In genomic region chr6:75306074-75306473, GRCh38 we compare ENCODE assay signal across 18 cellular contexts. TPM values are rescaled to one million over a fixed set of nuclear protein-coding genes. Genes with fewer than 3 reads are reported as not detected.
A peak's percentile ranks its signal among the peaks of the same experiment; 100 is the strongest.
DNase-seq lines count a peak whose midpoint lies in the region; ATAC-seq and TF ChIP-seq lines count a peak whose summit lies in the region.
"Had no signal": no experiment of that assay in that cellular context is flagged by ENCODE, and none has a peak within 500 bp of the region (broad histone marks: within the 10 kb centered on the region; RNA-seq: fewer than 3 reads in every experiment).

No MANE protein-coding gene starts in this region.

- no peaks in the 10 kb centered on the region for H3K9me3 Mint-ChIP-seq in CD4-positive, alpha-beta T cell
- H3K9me3 Mint-ChIP-seq in chondrocyte (ENCODE audit: low read depth) (no peaks in the 10 kb centered on the region), endothelial cell (ENCODE audit: unreplicated experiment) (no peaks in the 10 kb centered on the region)
- H3K9me3 Mint-ChIP-seq: CD8-positive, alpha-beta memory T cell; HFFc6 had no signal

- CTCF ChIA-PET in CD4-positive, alpha-beta T cell (lab: Charles Lee), result interaction anchor here (1.7 kb wide), 1 partner anchor 9 kb away, joined by 3 read pairs; no protein-coding TSS in a partner anchor

- POLR2A ChIA-PET in CD4-positive, alpha-beta T cell (lab: Charles Lee), result no interaction called here

- ATAC-seq in CD4-positive, alpha-beta T cell (ENCODE audit: poor library complexity), result peak; percentile 51
- peak; percentile 67 for ATAC-seq in mucosa of descending colon

- H3K36me3 ChIP-seq in BLaER1 (no peaks in the 10 kb centered on the region), mucosa of descending colon (ENCODE audit: low read depth) (no peaks in the 10 kb centered on the region)
- H3K36me3 ChIP-seq: MG63 had no signal

- H3K27me3 Mint-ChIP-seq in CD4-positive, alpha-beta T cell, result peaks cover 7% of the 10 kb centered on the region
- H3K27me3 Mint-ChIP-seq in chondrocyte (ENCODE audit: low read depth), result no peaks in the 10 kb centered on the region
- no peaks in the 10 kb centered on the region for H3K27me3 Mint-ChIP-seq in endothelial cell (ENCODE audit: unreplicated experiment)

- H3K4me3 ChIP-seq in BLaER1 (no peak overlapping the region), mucosa of descending colon (no peak overlapping the region)
- H3K4me3 ChIP-seq: MG63, PC-9 had no signal

- H3K9me3 ChIP-seq in BLaER1 (no peaks in the 10 kb centered on the region), mucosa of descending colon (no peaks in the 10 kb centered on the region)
- no peaks in the 10 kb centered on the region for H3K9me3 ChIP-seq in CD4-positive, alpha-beta T cell (ENCODE audit: control insufficient read depth, low read length)
- H3K9me3 ChIP-seq: MG63 had no signal

- peak overlapping the region; percentile 56 for H3K4me2 ChIP-seq in BLaER1
- H3K4me2 ChIP-seq: KMS-11, PC-9 had no signal

- H3K4me1 ChIP-seq in BLaER1 (peaks cover 13% of the 10 kb centered on the region), mucosa of descending colon (ENCODE audit: low read depth) (no peaks in the 10 kb centered on the region)

- H3K4me1 Mint-ChIP-seq in CD4-positive, alpha-beta T cell (ENCODE audit: low read depth), result peaks cover 7% of the 10 kb centered on the region
- H3K4me1 Mint-ChIP-seq in chondrocyte (ENCODE audit: low read depth) (peaks cover 6% of the 10 kb centered on the region), endothelial cell (ENCODE audit: unreplicated experiment) (no peaks in the 10 kb centered on the region)
- H3K4me1 Mint-ChIP-seq: B cell; CD8-positive, alpha-beta memory T cell had no signal

- intact Hi-C loops in CD4-positive, alpha-beta T cell (cut with DNase I, micrococcal nuclease), result no loop called here
- intact Hi-C loops in mucosa of descending colon (cut with DNase I, micrococcal nuclease), result no loop called here

- no peak overlapping the region for H3K27ac ChIP-seq in BLaER1
- H3K27ac ChIP-seq in CD4-positive, alpha-beta T cell (ENCODE audit: low read depth, low read length), result no peak overlapping the region
- H3K27ac ChIP-seq: KMS-11, PC-9 had no signal

- no peak overlapping the region for H3K9ac ChIP-seq in BLaER1
- H3K9ac ChIP-seq: KMS-11 had no signal

- H3K4me3 Mint-ChIP-seq in CD4-positive, alpha-beta T cell, result no peak overlapping the region
- no peak overlapping the region for H3K4me3 Mint-ChIP-seq in chondrocyte (ENCODE audit: unreplicated experiment)
- H3K4me3 Mint-ChIP-seq in endothelial cell (ENCODE audit: unreplicated experiment), result no peak overlapping the region
- H3K4me3 Mint-ChIP-seq: B cell; CD8-positive, alpha-beta memory T cell; HFFc6 had no signal

- H4K20me1 ChIP-seq in BLaER1, result no peaks in the 10 kb centered on the region

- no peak for TF ChIP-seq CTCF in CD4-positive, alpha-beta T cell (IDR thresholded peaks at IDR 0.05)
- TF ChIP-seq CTCF in chondrocyte (IDR thresholded peaks at IDR 0.05) (no peak), mucosa of descending colon (IDR thresholded peaks at IDR 0.05) (no peak), endothelial cell (IDR thresholded peaks at IDR 0.05; ENCODE audit: unreplicated experiment) (no peak)

- no peak for DNase-seq in CD4-positive, alpha-beta T cell
- DNase-seq in chondrocyte (ENCODE audit: low spot score) (no peak), mucosa of descending colon (no peak), NCI-H345 treated with DMSO at 0.1 percent for 48 hours (lab: John Stamatoyannopoulos, UW; ENCODE audit: unreplicated experiment) (no peak), endothelial cell (ENCODE audit: low spot score) (no peak), GOT3 (lab: John Stamatoyannopoulos, UW) (no peak)
- DNase-seq: CD8-positive, alpha-beta memory T cell; GF-D8; HFFc6; MG63; NCI-H1092 treated with DMSO at 0.1 percent for 48 hours; NCI-H1694; NCI-H446; NCI-H748 treated with DMSO at 0.1 percent for 48 hours; PC-9 had no signal

- H3K27me3 ChIP-seq in BLaER1, result no peaks in the 10 kb centered on the region
- peaks cover 3% of the 10 kb centered on the region for H3K27me3 ChIP-seq in CD4-positive, alpha-beta T cell (ENCODE audit: control insufficient read depth, insufficient read depth, low read length)

- H3K36me3 Mint-ChIP-seq in CD4-positive, alpha-beta T cell (ENCODE audit: low read depth), result no peaks in the 10 kb centered on the region
- H3K36me3 Mint-ChIP-seq in chondrocyte (ENCODE audit: low read depth), result no peaks in the 10 kb centered on the region
- no peaks in the 10 kb centered on the region for H3K36me3 Mint-ChIP-seq in endothelial cell (ENCODE audit: low read depth, unreplicated experiment)
- H3K36me3 Mint-ChIP-seq: CD8-positive, alpha-beta memory T cell had no signal

- peak overlapping the region; percentile 19 for H3K27ac Mint-ChIP-seq in CD4-positive, alpha-beta T cell
- peak overlapping the region; percentile 23 for H3K27ac Mint-ChIP-seq in chondrocyte (ENCODE audit: unreplicated experiment)
- no peak overlapping the region for H3K27ac Mint-ChIP-seq in endothelial cell (ENCODE audit: unreplicated experiment)
- H3K27ac Mint-ChIP-seq: B cell; CD8-positive, alpha-beta memory T cell; HFFc6 had no signal

RNA-seq across cellular contexts. Expression of gene TMEM30A, which starts 21.5 kb away (rescaled TPM):
- total RNA-seq in CD4-positive, alpha-beta T cell, result 10 to 100 TPM; 29.8 to 33.2 TPM
- total RNA-seq in chondrocyte (146 to 189 TPM (median 154 TPM) in 3 replicates), mucosa of descending colon (100 to 1,000 TPM in 1 of 3 donors, 10 to 100 TPM in 2; 87.0 to 127 (median 91.7) TPM), endothelial cell (ENCODE audit: unreplicated experiment) (99.4 TPM)
